ENCODE assay signal across 20 cellular contexts in genomic region chr2:198883604-198884003, GRCh38.
"Had no signal": no experiment of that assay in that cellular context is flagged by ENCODE, and none has a peak within 500 bp of the region (broad histone marks: within the 10 kb centered on the region; RNA-seq: fewer than 3 reads in every experiment).

No MANE protein-coding gene starts in this region.

- DNase-seq: activated CD4-positive, alpha-beta memory T cell treated with anti-CD3 and anti-CD28 coated beads for 36 hours; activated CD8-positive, alpha-beta memory T cell treated with anti-CD3 and anti-CD28 coated beads, Interleukin-2, amount 10 ng/mL, durations not matched to agents 7 days and 5 days; activated naive CD4-positive, alpha-beta T cell treated with anti-CD3 and anti-CD28 coated beads for 36 hours; activated naive CD8-positive, alpha-beta T cell treated with anti-CD3 and anti-CD28 coated beads, Interleukin-2, amount 50 U/mL, for 24 hours; activated T-cell treated with anti-CD3 and anti-CD28 coated beads, Interleukin-2, amount 50 U/mL, for 1 hour; dorsolateral prefrontal cortex; endodermal cell; foreskin melanocyte; heart left ventricle; left colon; lower lobe of right lung; midbrain; pancreas; stimulated activated CD4-positive, alpha-beta T cell treated with anti-CD3 and anti-CD28 coated beads, Interleukin-2, amount 100 ng/mL, for 48 hours; T-cell; T-helper 9 cell; tibial artery had no signal

- ATAC-seq: activated CD4-positive, CD25-positive, alpha-beta regulatory T cell treated with anti-CD3 and anti-CD28 coated beads, Interleukin-2, amount 50 U/mL, for 24 hours; activated CD8-positive, alpha-beta memory T cell treated with anti-CD3 and anti-CD28 coated beads, Interleukin-2, amount 10 ng/mL, durations not matched to agents 7 days and 5 days; activated naive CD8-positive, alpha-beta T cell treated with anti-CD3 and anti-CD28 coated beads, Interleukin-2, amount 50 U/mL, for 24 hours; heart left ventricle; left colon; lower lobe of right lung; pancreas; stimulated activated memory B cell treated with anti-CD40 and anti-IgM and Interleukin-4, amounts not matched to agents 10 μg/mL and 1 μg/mL and 100 μg/mL, for 72 hours; T-cell had no signal

- H3K27ac ChIP-seq: ascending aorta, dorsolateral prefrontal cortex, heart left ventricle, lower lobe of right lung, pancreas, tibial artery had no signal

- H3K4me1 ChIP-seq: heart left ventricle, lower lobe of right lung, pancreas had no signal

- H3K4me3 ChIP-seq: ascending aorta, dorsolateral prefrontal cortex, heart left ventricle, lower lobe of right lung, pancreas, tibial artery had no signal

- H3K9me3 ChIP-seq: ascending aorta, heart left ventricle, lower lobe of right lung, pancreas, tibial artery had no signal

- H3K36me3 ChIP-seq: ascending aorta, heart left ventricle, lower lobe of right lung, pancreas, tibial artery had no signal

- H3K27me3 ChIP-seq: ascending aorta, heart left ventricle, pancreas, tibial artery had no signal
